ENCODE assay signal across 1 cellular context in the genomic region with DNA sequence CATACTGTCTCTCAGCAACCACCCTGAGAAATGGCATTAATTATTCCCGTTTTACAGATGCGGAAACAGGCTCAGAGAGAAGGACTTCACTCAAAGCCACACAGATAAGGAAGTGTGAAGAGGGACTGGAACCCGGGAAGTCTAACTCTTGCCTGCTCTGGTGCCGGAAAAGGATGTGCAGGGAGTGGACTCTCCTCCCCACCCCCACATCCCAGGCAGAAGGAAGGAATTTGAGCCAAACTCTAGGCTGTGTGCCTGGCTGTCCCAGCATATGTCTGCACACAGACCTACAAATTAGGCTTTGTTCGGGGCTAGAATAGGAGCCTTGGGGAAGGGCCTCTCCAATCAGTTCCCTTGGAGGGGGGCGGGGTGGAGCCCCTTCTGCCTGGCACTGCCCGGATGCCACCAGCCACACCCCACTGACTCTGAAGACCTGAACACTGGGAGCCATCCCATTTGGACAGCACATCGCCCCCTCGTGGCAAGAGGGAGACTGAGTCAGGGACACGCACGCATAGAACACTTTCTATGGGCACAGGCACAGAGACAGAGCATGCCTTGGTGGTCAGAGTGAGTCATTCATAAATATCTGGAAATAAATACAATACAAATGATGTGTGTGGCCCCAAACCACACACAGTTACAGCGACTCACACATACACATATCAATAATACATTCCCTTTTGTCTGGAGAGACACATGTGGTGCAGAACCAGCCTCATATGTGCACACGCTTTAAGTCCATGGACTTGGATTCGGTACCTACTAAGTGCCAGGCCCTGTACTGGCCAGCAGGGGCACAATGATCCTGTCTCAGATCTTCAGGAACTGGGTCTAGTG.
A peak's percentile ranks its signal among the peaks of the same experiment; 100 is the strongest.
TF ChIP-seq lines count a peak whose summit lies in the region.

No MANE protein-coding gene starts in this region.

TF ChIP-seq in H1, 55 proteins besides CTCF, POLR2A, EP300 and RAD21:
- TF ChIP-seq FOSL1 (IDR thresholded peaks at IDR 0.05; ENCODE audit: insufficient read depth, low read depth, low read length) (no peak), SIN3A (conservative IDR thresholded peaks at IDR 0.05 in 1 of 2, IDR thresholded peaks at IDR 0.05 in 1 of 2; ENCODE audit: low read depth in 1 of 2, low read length in 2 of 2) (0 out of 4 replicates have a peak, but pooled peaks of 1 of the 2 experiments have one; percentile 33), BACH1 (IDR thresholded peaks at IDR 0.05; ENCODE audit: low read length) (peak; percentile 35; the same call in 1 of the 2 replicates), CREB1 (IDR thresholded peaks at IDR 0.05) (peak; percentile 34), CTBP2 (IDR thresholded peaks at IDR 0.05; ENCODE audit: borderline replicate concordance, insufficient read depth, insufficient read length, low read length) (peak; percentile 69), CHD2 (IDR thresholded peaks at IDR 0.05; ENCODE audit: low read length) (no peak), SP4 (IDR thresholded peaks at IDR 0.05; ENCODE audit: low read length) (0 out of 2 replicates have a peak, but pooled peaks have one; percentile 43), KDM5A (IDR thresholded peaks at IDR 0.05; ENCODE audit: low read length) (no peak), HDAC2 (IDR thresholded peaks at IDR 0.05; ENCODE audit: borderline replicate concordance in 1 of 2, low read depth in 2 of 2, low read length in 2 of 2) (0 out of 4 replicates have a peak, but pooled peaks have one; percentile 28 to 58), YY1 (IDR thresholded peaks at IDR 0.05; ENCODE audit: low read depth, low read length) (peak; percentile 58; the same call in 1 of the 2 replicates)
- TF ChIP-seq, protein P1, sequence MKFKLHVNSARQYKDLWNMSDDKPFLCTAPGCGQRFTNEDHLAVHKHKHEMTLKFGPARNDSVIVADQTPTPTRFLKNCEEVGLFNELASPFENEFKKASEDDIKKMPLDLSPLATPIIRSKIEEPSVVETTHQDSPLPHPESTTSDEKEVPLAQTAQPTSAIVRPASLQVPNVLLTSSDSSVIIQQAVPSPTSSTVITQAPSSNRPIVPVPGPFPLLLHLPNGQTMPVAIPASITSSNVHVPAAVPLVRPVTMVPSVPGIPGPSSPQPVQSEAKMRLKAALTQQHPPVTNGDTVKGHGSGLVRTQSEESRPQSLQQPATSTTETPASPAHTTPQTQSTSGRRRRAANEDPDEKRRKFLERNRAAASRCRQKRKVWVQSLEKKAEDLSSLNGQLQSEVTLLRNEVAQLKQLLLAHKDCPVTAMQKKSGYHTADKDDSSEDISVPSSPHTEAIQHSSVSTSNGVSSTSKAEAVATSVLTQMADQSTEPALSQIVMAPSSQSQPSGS (IDR thresholded peaks at IDR 0.05; ENCODE audit: low read length), result peak; percentile 46; the same call in 1 of the 2 replicates
- TF ChIP-seq, protein P2, sequence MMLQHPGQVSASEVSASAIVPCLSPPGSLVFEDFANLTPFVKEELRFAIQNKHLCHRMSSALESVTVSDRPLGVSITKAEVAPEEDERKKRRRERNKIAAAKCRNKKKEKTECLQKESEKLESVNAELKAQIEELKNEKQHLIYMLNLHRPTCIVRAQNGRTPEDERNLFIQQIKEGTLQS (IDR thresholded peaks at IDR 0.05; ENCODE audit: insufficient read depth, low read depth, low read length), result no peak
- TF ChIP-seq, protein P3, sequence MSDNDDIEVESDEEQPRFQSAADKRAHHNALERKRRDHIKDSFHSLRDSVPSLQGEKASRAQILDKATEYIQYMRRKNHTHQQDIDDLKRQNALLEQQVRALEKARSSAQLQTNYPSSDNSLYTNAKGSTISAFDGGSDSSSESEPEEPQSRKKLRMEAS (IDR thresholded peaks at IDR 0.05), result peak; percentile 26; the same call in 1 of the 2 replicates
